ENCODE assay signal across 11 cellular contexts in genomic region chr10:70759769-70760168, GRCh38. TPM values are rescaled to one million over a fixed set of nuclear protein-coding genes. Genes with fewer than 3 reads are reported as not detected.
DNase-seq lines count a peak whose midpoint lies in the region; ATAC-seq, FAIRE-seq and TF ChIP-seq lines count a peak whose summit lies in the region.
"Had no signal": no experiment of that assay in that cellular context is flagged by ENCODE, and none has a peak within 500 bp of the region (broad histone marks: within the 10 kb centered on the region; RNA-seq: fewer than 3 reads in every experiment).

No MANE protein-coding gene starts in this region.

- CTCF ChIA-PET in A549 (lab: Yijun Ruan, JAX), result interaction anchor here (0.6 to 12.8 kb wide), 40 partner anchors 8 to 498 kb away, joined by 3 to 129 read pairs (median 4); no protein-coding TSS in a partner anchor

- no peak for FAIRE-seq in A549 (lab: Jason Lieb, UNC)

- ATAC-seq in A549, result peak; percentile 25 to 52; a peak in 3 of 6 replicates
- no peak for ATAC-seq in HG03354 (IDR thresholded peaks at IDR 0.05; ENCODE audit: poor library complexity, severe bottlenecking, unreplicated experiment)

- no peak for TF ChIP-seq EP300 in A549 (IDR thresholded peaks at IDR 0.05)

- peak in 1 of 2 experiments; percentile 29 for DNase-seq in A549 (ENCODE audit: low read depth in 1 of 2, low spot score in 1 of 2)
- peak; percentile 40 for DNase-seq in ELF-1 (ENCODE audit: low read depth, low spot score)
- peak; percentile 21 for DNase-seq in NOMO-1 treated with dmso at 0.1 percent for 144 hours (lab: John Stamatoyannopoulos, UW; ENCODE audit: unreplicated experiment)
- DNase-seq in choroid plexus epithelial cell (ENCODE audit: low read depth), result peak; percentile 46
- no peak for DNase-seq in DMS 273 treated with DMSO at 0.1 percent for 48 hours (lab: John Stamatoyannopoulos, UW)
- no peak for DNase-seq in G401 (ENCODE audit: low spot score)
- no peak for DNase-seq in GM20000 (ENCODE audit: low spot score)

- no peak for TF ChIP-seq POLR2A in A549 (IDR thresholded peaks at IDR 0.05; ENCODE audit: low read length)

- TF ChIP-seq CTCF in A549 (IDR thresholded peaks at IDR 0.05), result no peak
- no peak for TF ChIP-seq CTCF in choroid plexus epithelial cell (conservative IDR thresholded peaks at IDR 0.05; ENCODE audit: low read depth, low read length)
- TF ChIP-seq CTCF in GM20000 (IDR thresholded peaks at IDR 0.05; ENCODE audit: extremely low read depth, missing control alignments), result no peak

- 48% methylated on average over 3 of the region's 7 CpGs for WGBS in A549 (ENCODE audit: missing lambda C conversion rate)

- H3K4me2 ChIP-seq in A549, result 0 out of 3 replicates have a peak overlapping the region, but pooled peaks have one; percentile 9

- H3K4me3 ChIP-seq in A549 (no peak overlapping the region), choroid plexus epithelial cell (ENCODE audit: low read depth, low read length) (no peak overlapping the region)
- H3K4me3 ChIP-seq: body of pancreas had no signal

- in situ Hi-C loops in G401 (cut with HindIII; ENCODE audit: low sequenced_read_pairs), result no loop called here

- H3K9me3 ChIP-seq in A549, result no peaks in the 10 kb centered on the region
- H3K9me3 ChIP-seq: body of pancreas had no signal

- 0 out of 3 replicates have a peak, but pooled peaks cover 5% of the 10 kb centered on the region for H3K4me1 ChIP-seq in A549
- H3K4me1 ChIP-seq: body of pancreas had no signal

- POLR2A ChIA-PET in A549 (lab: Yijun Ruan, JAX), result no interaction called here

- H3K27ac ChIP-seq in A549, result peak overlapping the region in 1 of 2 experiments; percentile 68; a peak in 4 of 6 replicates
- H3K27ac ChIP-seq: body of pancreas had no signal

- no peak for TF ChIP-seq RAD21 in A549 (conservative IDR thresholded peaks at IDR 0.05 in 1 of 2, IDR thresholded peaks at IDR 0.05 in 1 of 2)

TF ChIP-seq in A549, 52 proteins besides CTCF, POLR2A, EP300 and RAD21:
- TF ChIP-seq HOXA7 (CRISPR knock-in tag; IDR thresholded peaks at IDR 0.05) (no peak), HOXB5 (CRISPR knock-in tag; IDR thresholded peaks at IDR 0.05) (no peak), CEBPB (IDR thresholded peaks at IDR 0.05) (no peak), MAZ (IDR thresholded peaks at IDR 0.05; ENCODE audit: borderline replicate concordance, low read depth, low read length) (no peak), RARB (CRISPR knock-in tag; IDR thresholded peaks at IDR 0.05) (no peak), ZC3H11A (IDR thresholded peaks at IDR 0.05) (no peak), MYC (IDR thresholded peaks at IDR 0.05; ENCODE audit: borderline replicate concordance, low read length) (no peak), CHD4 (IDR thresholded peaks at IDR 0.05; ENCODE audit: borderline replicate concordance) (no peak), EHMT2 (IDR thresholded peaks at IDR 0.05; ENCODE audit: low read depth) (no peak), MAFK (IDR thresholded peaks at IDR 0.05; ENCODE audit: partially characterized antibody) (no peak), RFX5 (IDR thresholded peaks at IDR 0.05) (no peak), ESRRA (IDR thresholded peaks at IDR 0.05; ENCODE audit: borderline replicate concordance, low read length) (no peak), HDAC2 (IDR thresholded peaks at IDR 0.05) (no peak), FOXS1 (CRISPR knock-in tag; IDR thresholded peaks at IDR 0.05) (no peak), HOXB13 (CRISPR knock-in tag; IDR thresholded peaks at IDR 0.05; ENCODE audit: low read depth) (no peak), EHF (CRISPR knock-in tag; IDR thresholded peaks at IDR 0.05) (no peak), SMC3 (IDR thresholded peaks at IDR 0.05) (no peak)
- TF ChIP-seq, protein P1, sequence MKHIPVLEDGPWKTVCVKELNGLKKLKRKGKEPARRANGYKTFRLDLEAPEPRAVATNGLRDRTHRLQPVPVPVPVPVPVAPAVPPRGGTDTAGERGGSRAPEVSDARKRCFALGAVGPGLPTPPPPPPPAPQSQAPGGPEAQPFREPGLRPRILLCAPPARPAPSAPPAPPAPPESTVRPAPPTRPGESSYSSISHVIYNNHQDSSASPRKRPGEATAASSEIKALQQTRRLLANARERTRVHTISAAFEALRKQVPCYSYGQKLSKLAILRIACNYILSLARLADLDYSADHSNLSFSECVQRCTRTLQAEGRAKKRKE (CRISPR knock-in tag; IDR thresholded peaks at IDR 0.05; ENCODE audit: low read depth), result no peak
- TF ChIP-seq, protein P2, sequence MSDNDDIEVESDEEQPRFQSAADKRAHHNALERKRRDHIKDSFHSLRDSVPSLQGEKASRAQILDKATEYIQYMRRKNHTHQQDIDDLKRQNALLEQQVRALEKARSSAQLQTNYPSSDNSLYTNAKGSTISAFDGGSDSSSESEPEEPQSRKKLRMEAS (IDR thresholded peaks at IDR 0.05), result no peak
- TF ChIP-seq, protein P3, sequence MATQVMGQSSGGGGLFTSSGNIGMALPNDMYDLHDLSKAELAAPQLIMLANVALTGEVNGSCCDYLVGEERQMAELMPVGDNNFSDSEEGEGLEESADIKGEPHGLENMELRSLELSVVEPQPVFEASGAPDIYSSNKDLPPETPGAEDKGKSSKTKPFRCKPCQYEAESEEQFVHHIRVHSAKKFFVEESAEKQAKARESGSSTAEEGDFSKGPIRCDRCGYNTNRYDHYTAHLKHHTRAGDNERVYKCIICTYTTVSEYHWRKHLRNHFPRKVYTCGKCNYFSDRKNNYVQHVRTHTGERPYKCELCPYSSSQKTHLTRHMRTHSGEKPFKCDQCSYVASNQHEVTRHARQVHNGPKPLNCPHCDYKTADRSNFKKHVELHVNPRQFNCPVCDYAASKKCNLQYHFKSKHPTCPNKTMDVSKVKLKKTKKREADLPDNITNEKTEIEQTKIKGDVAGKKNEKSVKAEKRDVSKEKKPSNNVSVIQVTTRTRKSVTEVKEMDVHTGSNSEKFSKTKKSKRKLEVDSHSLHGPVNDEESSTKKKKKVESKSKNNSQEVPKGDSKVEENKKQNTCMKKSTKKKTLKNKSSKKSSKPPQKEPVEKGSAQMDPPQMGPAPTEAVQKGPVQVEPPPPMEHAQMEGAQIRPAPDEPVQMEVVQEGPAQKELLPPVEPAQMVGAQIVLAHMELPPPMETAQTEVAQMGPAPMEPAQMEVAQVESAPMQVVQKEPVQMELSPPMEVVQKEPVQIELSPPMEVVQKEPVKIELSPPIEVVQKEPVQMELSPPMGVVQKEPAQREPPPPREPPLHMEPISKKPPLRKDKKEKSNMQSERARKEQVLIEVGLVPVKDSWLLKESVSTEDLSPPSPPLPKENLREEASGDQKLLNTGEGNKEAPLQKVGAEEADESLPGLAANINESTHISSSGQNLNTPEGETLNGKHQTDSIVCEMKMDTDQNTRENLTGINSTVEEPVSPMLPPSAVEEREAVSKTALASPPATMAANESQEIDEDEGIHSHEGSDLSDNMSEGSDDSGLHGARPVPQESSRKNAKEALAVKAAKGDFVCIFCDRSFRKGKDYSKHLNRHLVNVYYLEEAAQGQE (IDR thresholded peaks at IDR 0.05), result no peak
TF ChIP-seq in A549: peak in this region for 0.

RNA-seq across cellular contexts. Expression of gene TBATA, which starts 25.4 kb away (rescaled TPM):
- polyA plus RNA-seq in A549 (2011; rRNA removed), result not detected in 2 replicates
- polyA plus RNA-seq in A549 (2012; cell fraction: cytosol; rRNA removed), result not detected in 2 replicates
- polyA plus RNA-seq in A549 (2012; cell fraction: nucleus; rRNA removed), result not detected in 2 replicates
- not detected in 3 replicates for polyA plus RNA-seq in A549 (2017; fragmentation: RNase III; extraction: RNeasy Plus Mini Kit Qiagen cat#74134 plus additional on column Dnase treatment)
- not detected in 2 replicates for polyA minus RNA-seq in A549 (2011; rRNA and poly(A)+ RNA removed)
- total RNA-seq in G401 (2014; rRNA removed; shearing (Covaris generic)), result not detected in 2 replicates
- total RNA-seq: body of pancreas, glomerular endothelial cell, myocyte had no signal

RNA-seq across cellular contexts. Expression of gene SGPL1, which starts 56.0 kb away (rescaled TPM):
- polyA plus RNA-seq in A549 (2011; rRNA removed) (49.8 and 58.5 TPM in 2 replicates), A549 (2017; fragmentation: RNase III; extraction: RNeasy Plus Mini Kit Qiagen cat#74134 plus additional on column Dnase treatment) (31.2 to 35.2 TPM (median 32.2 TPM) in 3 replicates)
- 11.8 and 15.6 TPM in 2 replicates for polyA plus RNA-seq in A549 (2012; cell fraction: cytosol; rRNA removed)
- 11.6 and 19.1 TPM in 2 replicates for polyA plus RNA-seq in A549 (2012; cell fraction: nucleus; rRNA removed)
- polyA minus RNA-seq in A549 (2011; rRNA and poly(A)+ RNA removed), result 79.3 and 81.9 TPM in 2 replicates
- 28.6 and 51.2 TPM in 2 replicates for total RNA-seq in G401 (2014; rRNA removed; shearing (Covaris generic))

Comparison
In these comparisons a context has a peak if more than half of its experiments do, and no peak if none do; other contexts are left out.
1. DNase-seq: peak in ELF-1 (single experiment), NOMO-1 treated with dmso at 0.1 percent for 144 hours (single experiment) and choroid plexus epithelial cell (single experiment); none in DMS 273 treated with DMSO at 0.1 percent for 48 hours (single experiment), G401 (single experiment) and GM20000 (single experiment).